Comparison of ENCODE assay signal across 1 cellular context in the genomic region with DNA sequence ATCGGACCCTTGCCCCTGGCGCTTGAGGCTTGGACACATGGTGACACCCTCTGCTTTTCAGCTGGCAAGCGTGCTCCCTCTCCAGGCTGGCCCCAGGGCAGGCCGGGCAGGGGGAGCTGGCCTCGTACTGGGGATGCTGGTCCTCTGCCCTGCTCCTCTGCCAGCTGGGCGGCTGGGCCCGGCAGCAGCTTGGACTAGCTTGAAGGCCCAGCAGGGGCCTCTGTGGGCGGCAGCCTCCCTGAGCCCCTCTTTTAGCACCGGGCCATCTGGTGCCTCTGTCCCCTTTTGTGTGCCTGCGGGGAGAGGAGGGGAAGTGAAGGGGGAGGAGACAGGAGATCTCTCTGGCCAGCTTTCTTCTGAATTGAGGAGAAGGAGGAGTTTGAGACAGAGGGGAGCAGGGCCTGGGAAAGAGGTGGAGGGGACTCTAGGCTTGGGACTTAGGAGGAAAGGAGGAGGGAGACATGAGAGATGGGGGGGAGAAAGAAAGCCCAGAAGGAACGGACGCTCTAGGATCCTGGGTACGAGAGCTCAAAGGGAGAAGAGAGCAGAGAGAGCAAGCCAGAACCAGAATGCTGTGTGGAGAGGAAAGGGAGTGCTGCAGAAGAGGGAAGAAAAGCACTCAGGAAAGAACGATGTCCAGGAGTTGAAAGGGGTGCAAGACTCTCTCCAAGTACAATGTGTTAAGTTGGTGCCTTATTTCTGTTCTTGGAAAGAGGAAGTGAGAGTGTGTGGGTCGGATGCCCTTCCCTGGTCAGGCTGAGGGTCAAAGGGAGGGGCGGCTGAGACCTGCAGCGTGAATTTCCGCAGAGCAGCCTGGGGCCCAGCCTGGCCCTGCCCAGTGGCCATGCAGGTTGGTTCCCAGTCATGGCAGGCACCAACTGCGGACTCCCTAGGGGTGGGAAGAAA.
TF ChIP-seq lines count a peak whose summit lies in the region.

No MANE protein-coding gene starts in this region.

TF ChIP-seq in K562, 482 proteins besides CTCF, POLR2A, EP300 and RAD21 (continued from another document and continues in another):
- TF ChIP-seq ZBTB11 (CRISPR knock-in tag; IDR thresholded peaks at IDR 0.05) (peak in 1 of 3 experiments; percentile 43; a peak in 1 of 6 replicates), PPARD (CRISPR knock-in tag; IDR thresholded peaks at IDR 0.05) (no peak), NUFIP1 (IDR thresholded peaks at IDR 0.05; ENCODE audit: partially characterized antibody) (no peak), FOXJ2 (tag; IDR thresholded peaks at IDR 0.05) (no peak), NR1H2 (CRISPR knock-in tag; IDR thresholded peaks at IDR 0.05) (no peak), PHB (CRISPR knock-in tag; IDR thresholded peaks at IDR 0.05) (no peak), SMARCA4 (IDR thresholded peaks at IDR 0.05) (peak; percentile 51; the same call in 1 of the 2 replicates), JUND (IDR thresholded peaks at IDR 0.05; ENCODE audit: borderline replicate concordance, low read depth, low read length) (no peak), JUND (tag; IDR thresholded peaks at IDR 0.05; ENCODE audit: borderline replicate concordance, low read depth, low read length) (no peak), HMG20A (CRISPR knock-in tag; conservative IDR thresholded peaks at IDR 0.05) (no peak), ASH1L (IDR thresholded peaks at IDR 0.05; ENCODE audit: borderline replicate concordance, low read depth, partially characterized antibody) (no peak), CHD1 (IDR thresholded peaks at IDR 0.05; ENCODE audit: low read length) (no peak), ZSCAN29 (IDR thresholded peaks at IDR 0.05) (no peak), ZNF41 (CRISPR knock-in tag; conservative IDR thresholded peaks at IDR 0.05) (no peak), CREB3 (tag; conservative IDR thresholded peaks at IDR 0.05; ENCODE audit: low read depth) (no peak), SIRT6 (IDR thresholded peaks at IDR 0.05; ENCODE audit: low read depth, low read length) (no peak), RBFOX2 (IDR thresholded peaks at IDR 0.05; ENCODE audit: low read depth, low read length) (peak; percentile 33; the same call in 1 of the 2 replicates), ZNF75A (CRISPR knock-in tag; IDR thresholded peaks at IDR 0.05) (no peak), KLF1 (tag; IDR thresholded peaks at IDR 0.05) (no peak), MYC (IDR thresholded peaks at IDR 0.05; ENCODE audit: low read depth, low read length) (no peak), MYC (CRISPR knock-in tag; IDR thresholded peaks at IDR 0.05; ENCODE audit: borderline replicate concordance, low read depth) (no peak), SAFB2 (IDR thresholded peaks at IDR 0.05; ENCODE audit: borderline replicate concordance, low read depth, low read length, severe bottlenecking) (no peak), ZNF785 (CRISPR knock-in tag; IDR thresholded peaks at IDR 0.05) (no peak), RERE (CRISPR knock-in tag; IDR thresholded peaks at IDR 0.05; ENCODE audit: borderline replicate concordance) (no peak), MCM3 (IDR thresholded peaks at IDR 0.05) (0 out of 2 replicates have a peak, but pooled peaks have one; percentile 9), ZNF57 (CRISPR knock-in tag; IDR thresholded peaks at IDR 0.05) (no peak), MCM5 (IDR thresholded peaks at IDR 0.05; ENCODE audit: low read depth) (no peak), ZNF407 (IDR thresholded peaks at IDR 0.05; ENCODE audit: low read depth) (peak; percentile 17; the same call in 1 of the 2 replicates), NR2C2 (CRISPR knock-in tag; IDR thresholded peaks at IDR 0.05) (no peak), NR2C2 (tag; IDR thresholded peaks at IDR 0.05) (peak; percentile 78), ZNF217 (CRISPR knock-in tag; IDR thresholded peaks at IDR 0.05) (no peak), ZNF24 (IDR thresholded peaks at IDR 0.05) (0 out of 2 replicates have a peak, but pooled peaks have one; percentile 7)
- TF ChIP-seq, protein P1, sequence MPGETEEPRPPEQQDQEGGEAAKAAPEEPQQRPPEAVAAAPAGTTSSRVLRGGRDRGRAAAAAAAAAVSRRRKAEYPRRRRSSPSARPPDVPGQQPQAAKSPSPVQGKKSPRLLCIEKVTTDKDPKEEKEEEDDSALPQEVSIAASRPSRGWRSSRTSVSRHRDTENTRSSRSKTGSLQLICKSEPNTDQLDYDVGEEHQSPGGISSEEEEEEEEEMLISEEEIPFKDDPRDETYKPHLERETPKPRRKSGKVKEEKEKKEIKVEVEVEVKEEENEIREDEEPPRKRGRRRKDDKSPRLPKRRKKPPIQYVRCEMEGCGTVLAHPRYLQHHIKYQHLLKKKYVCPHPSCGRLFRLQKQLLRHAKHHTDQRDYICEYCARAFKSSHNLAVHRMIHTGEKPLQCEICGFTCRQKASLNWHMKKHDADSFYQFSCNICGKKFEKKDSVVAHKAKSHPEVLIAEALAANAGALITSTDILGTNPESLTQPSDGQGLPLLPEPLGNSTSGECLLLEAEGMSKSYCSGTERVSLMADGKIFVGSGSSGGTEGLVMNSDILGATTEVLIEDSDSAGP (CRISPR knock-in tag; IDR thresholded peaks at IDR 0.05), result no peak
